ENCODE assay signal across 8 cellular contexts in genomic region chr4:172088556-172088955, GRCh38.
"Had no signal": no experiment of that assay in that cellular context is flagged by ENCODE, and none has a peak within 500 bp of the region (broad histone marks: within the 10 kb centered on the region; RNA-seq: fewer than 3 reads in every experiment).

No MANE protein-coding gene starts in this region.

- H3K4me3 Mint-ChIP-seq: IgD-negative memory B cell had no signal

- ATAC-seq: HepG2 had no signal

- H3K9ac ChIP-seq: KMS-11 had no signal

- FAIRE-seq: HepG2, HTR-8/SVneo had no signal

- H3K4me1 Mint-ChIP-seq: IgD-negative memory B cell had no signal

- H3K27ac ChIP-seq: HL-60, KMS-11 had no signal

- H3K9me3 Mint-ChIP-seq: IgD-negative memory B cell had no signal

- H3K4me2 ChIP-seq: KMS-11 had no signal

- H3K27ac Mint-ChIP-seq: IgD-negative memory B cell had no signal

- H3K27me3 Mint-ChIP-seq: IgD-negative memory B cell had no signal

- H3K36me3 Mint-ChIP-seq: IgD-negative memory B cell had no signal

- DNase-seq: IMR-90, KBM-7, KG1 had no signal
